21 cellular contexts compared by ENCODE assay signal in the genomic region with DNA sequence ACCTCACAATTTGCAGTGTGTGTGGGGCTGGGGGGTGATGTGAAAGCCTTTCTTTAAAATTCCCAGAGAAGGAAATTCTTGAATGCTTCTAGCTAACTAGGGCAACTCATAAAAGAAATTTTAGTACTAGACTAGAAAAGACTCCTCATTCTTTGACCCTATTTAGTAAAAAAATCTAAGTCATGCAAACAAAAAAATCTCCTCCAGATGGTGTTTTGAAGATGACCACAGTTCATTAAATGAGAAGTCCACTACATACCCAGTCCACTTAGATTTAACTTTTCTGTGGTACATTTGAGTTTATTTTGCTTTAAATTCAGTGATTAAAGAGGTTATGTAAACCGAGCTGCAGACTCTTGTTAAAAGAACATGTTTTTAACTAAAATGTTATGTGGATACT.
"Had no signal": no experiment of that assay in that cellular context is flagged by ENCODE, and none has a peak within 500 bp of the region (broad histone marks: within the 10 kb centered on the region; RNA-seq: fewer than 3 reads in every experiment).

No MANE protein-coding gene starts in this region.

- H3K36me3 ChIP-seq: adrenal gland, left lung, neutrophil, right atrium auricular region had no signal

- H3K27ac ChIP-seq: adrenal gland, foreskin keratinocyte, neutrophil, parathyroid adenoma, right atrium auricular region had no signal

- H3K9me3 ChIP-seq: adrenal gland, right atrium auricular region had no signal

- H3K27me3 ChIP-seq: adrenal gland, foreskin keratinocyte, left lung, neutrophil, right atrium auricular region had no signal

- ATAC-seq: esophagus mucosa; foreskin keratinocyte; left lung; naive thymus-derived CD8-positive, alpha-beta T cell; stimulated activated memory B cell treated with anti-CD40 and anti-IgM and Interleukin-4, amounts not matched to agents 10 μg/mL and 1 μg/mL and 100 μg/mL, for 72 hours; WTC11 had no signal

- H3K4me1 ChIP-seq: adrenal gland, foreskin keratinocyte, parathyroid adenoma had no signal

- DNase-seq: activated CD4-positive, alpha-beta memory T cell treated with anti-CD3 and anti-CD28 coated beads, Interleukin-2, amount 10 ng/mL, durations not matched to agents 7 days and 5 days; activated CD4-positive, alpha-beta T cell treated with anti-CD3 and anti-CD28 coated beads for 4 hours; activated naive CD4-positive, alpha-beta T cell treated with anti-CD3 and anti-CD28 coated beads, Interleukin-2, amount 50 U/mL, for 16 hours; activated T-cell treated with anti-CD3 and anti-CD28 coated beads, Interleukin-2, amount 50 U/mL, for 24 hours; adrenal gland; foreskin keratinocyte; glutamatergic neuron; hypothalamus; kidney; left lung; naive thymus-derived CD8-positive, alpha-beta T cell; stimulated activated CD4-positive, alpha-beta T cell treated with anti-CD3 and anti-CD28 coated beads, Interleukin-12 subunit alpha, Interleukin-12 subunit beta, amount 100 ng/mL, for 4 hours; stimulated activated CD4-positive, alpha-beta T cell treated with anti-CD3 and anti-CD28 coated beads, Interleukin-2, amount 100 ng/mL, for 24 hours; T-helper 2 cell; trophoblast cell had no signal

- H3K9ac ChIP-seq: parathyroid adenoma had no signal

- H3K4me3 ChIP-seq: adrenal gland, left lung, right atrium auricular region had no signal
